ENCODE assay signal across 22 cellular contexts in genomic region chr17:14670861-14671260, GRCh38.
DNase-seq lines count a peak whose midpoint lies in the region; ATAC-seq, FAIRE-seq and TF ChIP-seq lines count a peak whose summit lies in the region.
"Had no signal": no experiment of that assay in that cellular context is flagged by ENCODE, and none has a peak within 500 bp of the region (broad histone marks: within the 10 kb centered on the region; RNA-seq: fewer than 3 reads in every experiment).

No MANE protein-coding gene starts in this region.

- FAIRE-seq in kidney (lab: Jason Lieb, UNC): no peak
- FAIRE-seq: A204.1, GM12878, GM19239, H1 had no signal

- TF ChIP-seq CTCF in kidney (IDR thresholded peaks at IDR 0.05; ENCODE audit: borderline replicate concordance, extremely low read depth, insufficient read depth): no peak

- no peaks in the 10 kb centered on the region for H3K4me1 ChIP-seq in kidney (ENCODE audit: control insufficient read depth in 1 of 2, insufficient read depth in 1 of 2, low read depth in 1 of 2, low read length in 2 of 2)
- H3K4me1 ChIP-seq: BLaER1, Caco-2 had no signal

- no peak overlapping the region for H3K9ac ChIP-seq in kidney (ENCODE audit: low read length in 2 of 2)
- H3K9ac ChIP-seq: BLaER1, GM23248 had no signal

- no peak overlapping the region for H3K4me3 ChIP-seq in kidney (ENCODE audit: low read length in 2 of 2)
- H3K4me3 ChIP-seq: BLaER1, GM12878, GM23248 had no signal

- intact Hi-C loops in kidney (cut with DNase I): no loop called here

- H3K9me3 ChIP-seq in kidney (ENCODE audit: control insufficient read depth in 1 of 2, low read length in 2 of 2): no peaks in the 10 kb centered on the region
- H3K9me3 ChIP-seq: BLaER1, Caco-2 had no signal

- DNase-seq in NCI-H69 (lab: John Stamatoyannopoulos, UW): peak; percentile 6
- DNase-seq in brain pericyte (ENCODE audit: low read depth, low spot score): peak; percentile 41
- DNase-seq in mucosa of gallbladder (ENCODE audit: low spot score): peak; percentile 33
- DNase-seq in retina: no peak
- no peak for DNase-seq in kidney
- DNase-seq: Caco-2; CD4-positive, CD25-positive, alpha-beta regulatory T cell; CD8-positive, alpha-beta T cell; DMS153; DND-41; GDM1; GM23248; H7; HCEC 1CT had no signal

- no peaks in the 10 kb centered on the region for H3K36me3 ChIP-seq in kidney (ENCODE audit: control insufficient read depth in 1 of 2, insufficient read depth in 2 of 2, low read length in 2 of 2)
- H3K36me3 ChIP-seq: BLaER1 had no signal

- H3K27ac ChIP-seq in kidney (ENCODE audit: low read depth in 2 of 2, low read length in 2 of 2): no peak overlapping the region
- H3K27ac ChIP-seq: 22Rv1, BLaER1, C4-2B, GM23248 had no signal

- ATAC-seq in esophagus mucosa: no peak
- ATAC-seq: CD8-positive, alpha-beta T cell; GM12878 had no signal

Comparison
In these comparisons a context has a peak if more than half of its experiments do, and no peak if none do; other contexts are left out.
1. DNase-seq: peak in NCI-H69 (single experiment), brain pericyte (single experiment) and mucosa of gallbladder (single experiment); none in retina (single experiment) and kidney (single experiment).